8 cellular contexts compared by ENCODE assay signal in genomic region chr17:82495844-82496528, GRCh38. TPM values are rescaled to one million over a fixed set of nuclear protein-coding genes. Genes with fewer than 3 reads are reported as not detected.
DNase-seq lines count a peak whose midpoint lies in the region; ATAC-seq and TF ChIP-seq lines count a peak whose summit lies in the region.

No MANE protein-coding gene starts in this region.

- no peak for ATAC-seq in activated T-cell treated with anti-CD3 and anti-CD28 coated beads, Interleukin-2, amount 50 U/mL, for 72 hours (replicated peaks in 1 of 2)
- no peak for ATAC-seq in GM19351 (IDR thresholded peaks at IDR 0.05; ENCODE audit: unreplicated experiment)

- H3K36me3 Mint-ChIP-seq in activated T-cell treated with anti-CD3 and anti-CD28 coated beads, Interleukin-2, amount 50 U/mL, for 72 hours (ENCODE audit: insufficient read depth in 2 of 2) = no peaks in the 10 kb centered on the region
- no peaks in the 10 kb centered on the region for H3K36me3 Mint-ChIP-seq in type B pancreatic cell

- no peak for DNase-seq in activated T-cell treated with anti-CD3 and anti-CD28 coated beads, Interleukin-2, amount 50 U/mL, for 72 hours
- DNase-seq in activated T-cell treated with anti-CD3 and anti-CD28 coated beads, Interleukin-2, amount 50 U/mL, for 48 hours = no peak
- DNase-seq in SW480 (ENCODE audit: low spot score) (peak; percentile 37), iPS-NIHi11 (ENCODE audit: low spot score) (peak; percentile 45), type B pancreatic cell (ENCODE audit: extremely low spot score, unreplicated experiment) (no peak), foreskin melanocyte (no peak), SKM-1 treated with dmso at 0.1 percent for 144 hours (lab: John Stamatoyannopoulos, UW; ENCODE audit: unreplicated experiment) (no peak)

- H3K27ac Mint-ChIP-seq in activated T-cell treated with anti-CD3 and anti-CD28 coated beads, Interleukin-2, amount 50 U/mL, for 72 hours = no peak overlapping the region
- peak overlapping the region; percentile 26 for H3K27ac Mint-ChIP-seq in type B pancreatic cell

- no peaks in the 10 kb centered on the region for H3K9me3 Mint-ChIP-seq in activated T-cell treated with anti-CD3 and anti-CD28 coated beads, Interleukin-2, amount 50 U/mL, for 72 hours
- H3K9me3 Mint-ChIP-seq in type B pancreatic cell = no peaks in the 10 kb centered on the region

- no peaks in the 10 kb centered on the region for H3K27me3 Mint-ChIP-seq in activated T-cell treated with anti-CD3 and anti-CD28 coated beads, Interleukin-2, amount 50 U/mL, for 72 hours (ENCODE audit: low read depth)
- H3K27me3 Mint-ChIP-seq in type B pancreatic cell = peaks cover 10% of the 10 kb centered on the region

- peaks cover 37% of the 10 kb centered on the region for H3K4me1 Mint-ChIP-seq in activated T-cell treated with anti-CD3 and anti-CD28 coated beads, Interleukin-2, amount 50 U/mL, for 72 hours (ENCODE audit: low read depth)
- peaks cover 18% of the 10 kb centered on the region for H3K4me1 Mint-ChIP-seq in type B pancreatic cell (ENCODE audit: unreplicated experiment)

- TF ChIP-seq CTCF in type B pancreatic cell (conservative IDR thresholded peaks at IDR 0.05) = no peak

- peak overlapping the region; percentile 75 to 87 for H3K4me3 Mint-ChIP-seq in activated T-cell treated with anti-CD3 and anti-CD28 coated beads, Interleukin-2, amount 50 U/mL, for 72 hours
- peak overlapping the region; percentile 66 for H3K4me3 Mint-ChIP-seq in type B pancreatic cell

RNA-seq across cellular contexts. Expression of gene FOXK2, which starts 23.5 kb away (rescaled TPM):
- 10 to 100 TPM; 59.9 to 61.0 TPM for total RNA-seq in activated T-cell treated with anti-CD3 and anti-CD28 coated beads, Interleukin-2, amount 50 U/mL, for 72 hours
- 59.5 and 75.5 TPM in 2 replicates for total RNA-seq in type B pancreatic cell (ENCODE audit: low replicate concordance)

RNA-seq across cellular contexts. Expression of gene NARF, which starts 37.4 kb away (rescaled TPM):
- total RNA-seq in activated T-cell treated with anti-CD3 and anti-CD28 coated beads, Interleukin-2, amount 50 U/mL, for 72 hours = 100 to 1,000 TPM in 1 of 2 donors, 10 to 100 TPM in 1; 90.4 to 120 TPM
- total RNA-seq in type B pancreatic cell (ENCODE audit: low replicate concordance) = 75.4 and 111 TPM in 2 replicates

RNA-seq across cellular contexts. Expression of gene CYBC1, which starts 45.4 kb away (rescaled TPM):
- total RNA-seq in activated T-cell treated with anti-CD3 and anti-CD28 coated beads, Interleukin-2, amount 50 U/mL, for 72 hours = 100 to 1,000 TPM; 256 to 300 TPM
- total RNA-seq in type B pancreatic cell (ENCODE audit: low replicate concordance) = 51.1 and 78.1 TPM in 2 replicates

Comparison
In these comparisons a context has a peak if more than half of its experiments do, and no peak if none do; other contexts are left out.
1. DNase-seq: peak in SW480 (single experiment) and iPS-NIHi11 (single experiment); none in activated T-cell treated with anti-CD3 and anti-CD28 coated beads, Interleukin-2, amount 50 U/mL, for 72 hours (0 of 2), activated T-cell treated with anti-CD3 and anti-CD28 coated beads, Interleukin-2, amount 50 U/mL, for 48 hours (0 of 2), type B pancreatic cell (single experiment), foreskin melanocyte (single experiment) and SKM-1 treated with dmso at 0.1 percent for 144 hours (single experiment).